Comparison of ENCODE assay signal across 8 cellular contexts in the genomic region with DNA sequence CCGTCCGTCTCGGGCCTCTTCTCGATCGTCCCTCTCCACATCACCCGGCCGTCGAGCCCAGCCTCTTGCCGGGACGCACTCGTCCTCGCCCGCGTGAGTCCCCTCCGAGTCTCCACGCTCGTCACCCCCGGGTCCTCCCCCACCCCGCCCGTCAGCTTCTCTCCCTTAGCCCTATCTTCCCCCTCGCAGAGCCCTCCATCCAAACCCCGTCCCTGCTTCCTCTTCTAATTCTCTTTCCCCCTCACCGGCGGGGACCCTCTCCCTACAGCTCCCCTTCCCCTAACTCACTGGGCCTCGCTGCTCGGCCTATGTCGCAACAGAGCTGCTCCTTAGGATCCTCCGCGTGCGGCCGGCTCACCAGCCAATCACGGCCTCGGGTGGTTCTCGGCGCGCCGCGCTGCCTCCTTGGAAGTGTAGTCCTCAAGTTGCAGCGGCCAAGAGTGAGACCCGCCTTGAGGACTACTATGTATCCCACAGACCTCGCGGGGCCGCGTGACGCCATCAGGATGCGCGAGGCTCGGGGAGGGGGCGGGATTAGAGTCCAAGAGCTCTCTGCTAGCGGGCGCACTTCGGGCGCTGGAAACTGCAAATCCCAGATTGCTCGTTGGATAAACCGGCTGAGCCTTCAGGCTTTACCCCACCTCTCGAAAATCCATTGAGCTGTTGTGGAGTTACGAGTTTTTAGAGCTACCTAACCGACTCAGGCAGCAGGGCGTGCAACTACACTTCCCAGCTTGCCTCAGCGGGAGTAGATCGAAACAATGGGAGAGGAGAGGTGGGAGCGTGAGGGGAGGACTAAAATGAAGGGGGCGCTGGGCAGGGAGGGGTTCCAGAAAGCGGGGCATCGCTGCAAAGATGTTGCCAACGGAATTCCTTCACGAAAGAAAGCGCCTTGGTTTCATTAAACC. TPM values are rescaled to one million over a fixed set of nuclear protein-coding genes. Genes with fewer than 3 reads are reported as not detected.
DNase-seq lines count a peak whose midpoint lies in the region; ATAC-seq, FAIRE-seq and TF ChIP-seq lines count a peak whose summit lies in the region.

A gene (minus strand): TSS at position 331 of the 908 bp plus-strand sequence. CDS start 747 bp downstream, outside the sequence.

- peak within 1 kb of the TSS; percentile 76 to 91 (median 86) for H3K4me3 ChIP-seq in HepG2 (replicated peaks in 1 of 3; ENCODE audit: insufficient read depth in 1 of 3, low read depth in 2 of 3, low read length in 3 of 3)

- under 1% methylated on average over 54 of the region's 68 CpGs for WGBS in HepG2 (ENCODE audit: low lambda C conversion rate)

- peak; percentile 68 to 72 for TF ChIP-seq POLR2A in HepG2 (IDR thresholded peaks at IDR 0.05; ENCODE audit: insufficient read depth in 1 of 2, low read depth in 2 of 2, low read length in 2 of 2)

- DNase-seq in NCI-H774 (lab: John Stamatoyannopoulos, UW) (peak; percentile 96), dermis blood vessel endothelial cell (peak; percentile 99), HepG2 (ENCODE audit: low spot score) (peak; percentile 96)
- DNase-seq in activated CD4-positive, alpha-beta T cell treated with anti-CD3 and anti-CD28 coated beads, Interleukin-2, amount 50 U/mL, for 4 hours: peak; percentile 98 to 99
- peak; percentile 97 for DNase-seq in stimulated activated CD4-positive, alpha-beta T cell treated with anti-CD3 and anti-CD28 coated beads, Interleukin-4, amount 100 ng/mL, for 1 hour

- H3K27ac ChIP-seq in C4-2B: peak within 1 kb of the TSS; percentile 76
- peak within 1 kb of the TSS; percentile 72 for H3K27ac ChIP-seq in HepG2 (ENCODE audit: extremely low read length, insufficient read depth, low read length)

- CTCF ChIA-PET in HepG2 (lab: Yijun Ruan, JAX; ENCODE audit: low intra/inter-chr PET ratio, low total read pairs): interaction anchor here (1.0 kb wide), 1 partner anchor 18 kb away, joined by 4 read pairs; no protein-coding TSS in a partner anchor

- TF ChIP-seq EP300 in HepG2 (IDR thresholded peaks at IDR 0.05; ENCODE audit: low read depth in 2 of 2, low read length in 2 of 2) (no peak), HepG2 (CRISPR knock-in tag; IDR thresholded peaks at IDR 0.05; ENCODE audit: borderline replicate concordance) (no peak)

- BruUV-seq in HepG2 (replicated peaks; lab: Mats Ljungman, UMichigan): no TSS peak

- TF ChIP-seq CTCF in C4-2B (conservative IDR thresholded peaks at IDR 0.05): no peak
- TF ChIP-seq CTCF in HepG2 (CRISPR knock-in tag; IDR thresholded peaks at IDR 0.05): peak; percentile 40

- peak within 1 kb of the TSS; percentile 86 for H2AFZ ChIP-seq in HepG2 (ENCODE audit: low read length)

- H3K4me1 ChIP-seq in HepG2 (ENCODE audit: insufficient read depth, low read length): peaks cover 33% of the 10 kb centered on the region

- peaks cover 17 to 28% of the 10 kb centered on the region in 2 experiments; a peak in 4 of 5 replicates for H3K36me3 ChIP-seq in HepG2 (replicated peaks in 1 of 2; ENCODE audit: control insufficient read depth in 1 of 2, insufficient read depth in 2 of 2, low read length in 2 of 2)

- intact Hi-C loops in HepG2 (cut with micrococcal nuclease; ENCODE audit: unreplicated experiment): no loop called here

- TF ChIP-seq RAD21 in HepG2 (CRISPR knock-in tag; IDR thresholded peaks at IDR 0.05): no peak

- no peaks in the 10 kb centered on the region for H4K20me1 ChIP-seq in HepG2 (ENCODE audit: insufficient read depth, low read length)

- peak within 1 kb of the TSS; percentile 85 for H3K4me2 ChIP-seq in HepG2 (ENCODE audit: low read depth, low read length)

- no peaks in the 10 kb centered on the region for H3K9me3 ChIP-seq in HepG2 (ENCODE audit: low read length)

- peak within 1 kb of the TSS; percentile 71 for H3K9ac ChIP-seq in HepG2 (ENCODE audit: insufficient read depth, low read depth, low read length)

- POLR2A ChIA-PET in HepG2 (lab: Yijun Ruan, JAX): interaction anchor here (0.7 to 1.6 kb wide), 9 partner anchors 9 to 1602 kb away, joined by 3 to 9 read pairs (median 4); a partner anchor contains a TSS

- H3K79me2 ChIP-seq in HepG2 (ENCODE audit: insufficient read depth, low read length): peaks cover 16% of the 10 kb centered on the region

- in situ Hi-C loops in HepG2 (cut with HindIII; ENCODE audit: extremely low pct_ligation_motif_present, low pct_unique_long_range_greater_than_20kb): no loop called here

- FAIRE-seq in HepG2 (lab: Jason Lieb, UNC): peak; percentile 85

- H3K27me3 ChIP-seq in HepG2 (ENCODE audit: control insufficient read depth in 1 of 2, insufficient read depth in 2 of 2, low read length in 2 of 2): no peaks in the 10 kb centered on the region; a peak in 1 of 5 replicates

- ATAC-seq in GM19395 (IDR thresholded peaks at IDR 0.05; ENCODE audit: unreplicated experiment) (peak; percentile 99), HG03565 (IDR thresholded peaks at IDR 0.05; ENCODE audit: unreplicated experiment) (peak; percentile 99), HepG2 (peak; percentile 98)

TF ChIP-seq in HepG2, 621 proteins besides CTCF, POLR2A, EP300 and RAD21 (continues in another document):
- TF ChIP-seq, protein P1, sequence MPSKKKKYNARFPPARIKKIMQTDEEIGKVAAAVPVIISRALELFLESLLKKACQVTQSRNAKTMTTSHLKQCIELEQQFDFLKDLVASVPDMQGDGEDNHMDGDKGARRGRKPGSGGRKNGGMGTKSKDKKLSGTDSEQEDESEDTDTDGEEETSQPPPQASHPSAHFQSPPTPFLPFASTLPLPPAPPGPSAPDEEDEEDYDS (CRISPR knock-in tag; IDR thresholded peaks at IDR 0.05): peak; percentile 65
- TF ChIP-seq ZNF616 (CRISPR knock-in tag; IDR thresholded peaks at IDR 0.05; ENCODE audit: low read depth) (0 out of 2 replicates have a peak, but pooled peaks have one; percentile 28), NFE2L2 (IDR thresholded peaks at IDR 0.05; ENCODE audit: low read length) (no peak)
- TF ChIP-seq, protein P2, sequence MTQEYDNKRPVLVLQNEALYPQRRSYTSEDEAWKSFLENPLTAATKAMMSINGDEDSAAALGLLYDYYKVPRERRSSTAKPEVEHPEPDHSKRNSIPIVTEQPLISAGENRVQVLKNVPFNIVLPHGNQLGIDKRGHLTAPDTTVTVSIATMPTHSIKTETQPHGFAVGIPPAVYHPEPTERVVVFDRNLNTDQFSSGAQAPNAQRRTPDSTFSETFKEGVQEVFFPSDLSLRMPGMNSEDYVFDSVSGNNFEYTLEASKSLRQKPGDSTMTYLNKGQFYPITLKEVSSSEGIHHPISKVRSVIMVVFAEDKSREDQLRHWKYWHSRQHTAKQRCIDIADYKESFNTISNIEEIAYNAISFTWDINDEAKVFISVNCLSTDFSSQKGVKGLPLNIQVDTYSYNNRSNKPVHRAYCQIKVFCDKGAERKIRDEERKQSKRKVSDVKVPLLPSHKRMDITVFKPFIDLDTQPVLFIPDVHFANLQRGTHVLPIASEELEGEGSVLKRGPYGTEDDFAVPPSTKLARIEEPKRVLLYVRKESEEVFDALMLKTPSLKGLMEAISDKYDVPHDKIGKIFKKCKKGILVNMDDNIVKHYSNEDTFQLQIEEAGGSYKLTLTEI (CRISPR knock-in tag; conservative IDR thresholded peaks at IDR 0.05): no peak

RNA-seq across cellular contexts. Expression of the gene that starts here (rescaled TPM):
- total RNA-seq in dermis blood vessel endothelial cell (74.6 and 76.2 TPM in 2 replicates), HepG2 (2016; rRNA removed; fragmentation: Illumina TruSeq; extraction: Trizol) (42.5 and 43.0 TPM in 2 replicates)
- 7.5 and 8.4 TPM in 2 replicates for total RNA-seq in HepG2 (2016; cell fraction: cytosol; rRNA removed; fragmentation: Illumina TruSeq; extraction: Trizol; ENCODE audit: low read depth)
- 41.2 and 42.3 TPM in 2 replicates for total RNA-seq in HepG2 (2016; cell fraction: insoluble cytoplasmic fraction; rRNA removed; fragmentation: Illumina TruSeq; extraction: Trizol)
- total RNA-seq in HepG2 (2016; cell fraction: membrane; rRNA removed; fragmentation: Illumina TruSeq; extraction: Trizol): 21.7 and 24.5 TPM in 2 replicates
- total RNA-seq in HepG2 (2016; cell fraction: nucleus; rRNA removed; fragmentation: Illumina TruSeq; extraction: Trizol): 22.4 and 24.6 TPM in 2 replicates
- polyA plus RNA-seq in HepG2 (2011; rRNA removed): 16.3 and 18.5 TPM in 2 replicates
- polyA plus RNA-seq in HepG2 (2011; cell fraction: cytosol; rRNA removed): 19.7 and 19.8 TPM in 2 replicates
- 20.0 and 25.1 TPM in 2 replicates for polyA plus RNA-seq in HepG2 (2011; cell fraction: nucleus; rRNA removed)
- 12.8 and 19.4 TPM in 2 replicates for polyA plus RNA-seq in HepG2 (2012)
- polyA plus RNA-seq in HepG2 (2016; cell fraction: cytosol; fragmentation: Illumina TruSeq; extraction: Trizol; ENCODE audit: low read depth): 5.7 and 6.2 TPM in 2 replicates
- polyA plus RNA-seq in HepG2 (2016; cell fraction: insoluble cytoplasmic fraction; fragmentation: Illumina TruSeq; extraction: Trizol; ENCODE audit: low read depth): 26.4 and 36.5 TPM in 2 replicates
- 12.8 and 14.1 TPM in 2 replicates for polyA plus RNA-seq in HepG2 (2016; cell fraction: membrane; fragmentation: Illumina TruSeq; extraction: Trizol; ENCODE audit: low read depth)
- 33.8 and 36.4 TPM in 2 replicates for polyA plus RNA-seq in HepG2 (2016; cell fraction: nucleus; fragmentation: Illumina TruSeq; extraction: Trizol; ENCODE audit: insufficient read depth, low read depth)
- 23.8 and 78.9 TPM in 2 replicates for polyA minus RNA-seq in HepG2 (2011; rRNA and poly(A)+ RNA removed; ENCODE audit: low replicate concordance)
- 9.2 and 9.3 TPM in 2 replicates for polyA minus RNA-seq in HepG2 (2011; cell fraction: cytosol; rRNA and poly(A)+ RNA removed)
- polyA minus RNA-seq in HepG2 (2011; cell fraction: nucleus; rRNA and poly(A)+ RNA removed): 13.9 and 19.9 TPM in 2 replicates

Comparison
In these comparisons a context has a peak if more than half of its experiments do, and no peak if none do; other contexts are left out.
1. Peak in every context shown above with its lines: DNase-seq, ATAC-seq, H3K4me3 ChIP-seq and H3K27ac ChIP-seq.